Comparison of ENCODE assay signal across 1 cellular context in the genomic region with DNA sequence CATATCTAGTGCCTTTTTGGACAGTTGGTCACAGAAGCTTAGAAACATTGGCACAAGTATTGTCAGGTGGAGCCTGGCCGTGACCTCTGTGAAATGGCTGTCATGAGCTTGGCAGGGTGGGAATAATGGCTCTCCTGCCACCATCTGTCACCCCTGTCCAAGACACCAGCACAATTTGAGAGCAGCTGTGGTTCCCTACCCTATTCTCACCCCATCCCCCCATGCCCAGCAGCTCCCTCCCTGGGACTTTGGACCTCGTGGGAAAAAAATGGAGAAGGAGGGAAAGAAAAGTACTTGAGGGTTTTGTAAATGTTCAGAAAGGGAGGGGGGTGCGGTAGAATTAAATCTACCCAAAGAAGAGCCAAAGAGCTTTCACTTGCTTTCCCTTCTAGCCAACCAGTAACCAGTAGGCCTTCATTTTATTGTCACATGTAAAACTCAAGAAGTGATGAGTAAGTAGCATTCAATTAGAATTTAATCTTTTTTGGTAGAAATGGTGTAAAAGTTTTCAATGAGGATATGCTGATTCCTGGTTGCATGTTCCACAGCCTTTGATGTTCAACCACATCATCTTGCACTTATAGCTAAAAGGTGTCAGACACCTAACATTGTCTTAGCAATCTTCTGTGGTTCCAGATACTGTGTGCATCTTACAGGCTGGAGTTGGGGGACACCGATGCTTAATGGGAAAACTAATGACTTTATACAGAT.
TF ChIP-seq lines count a peak whose summit lies in the region.

No MANE protein-coding gene starts in this region.

TF ChIP-seq in WTC11, 78 proteins besides CTCF, POLR2A, EP300 and RAD21 (continued from another document):
- TF ChIP-seq, protein P1, sequence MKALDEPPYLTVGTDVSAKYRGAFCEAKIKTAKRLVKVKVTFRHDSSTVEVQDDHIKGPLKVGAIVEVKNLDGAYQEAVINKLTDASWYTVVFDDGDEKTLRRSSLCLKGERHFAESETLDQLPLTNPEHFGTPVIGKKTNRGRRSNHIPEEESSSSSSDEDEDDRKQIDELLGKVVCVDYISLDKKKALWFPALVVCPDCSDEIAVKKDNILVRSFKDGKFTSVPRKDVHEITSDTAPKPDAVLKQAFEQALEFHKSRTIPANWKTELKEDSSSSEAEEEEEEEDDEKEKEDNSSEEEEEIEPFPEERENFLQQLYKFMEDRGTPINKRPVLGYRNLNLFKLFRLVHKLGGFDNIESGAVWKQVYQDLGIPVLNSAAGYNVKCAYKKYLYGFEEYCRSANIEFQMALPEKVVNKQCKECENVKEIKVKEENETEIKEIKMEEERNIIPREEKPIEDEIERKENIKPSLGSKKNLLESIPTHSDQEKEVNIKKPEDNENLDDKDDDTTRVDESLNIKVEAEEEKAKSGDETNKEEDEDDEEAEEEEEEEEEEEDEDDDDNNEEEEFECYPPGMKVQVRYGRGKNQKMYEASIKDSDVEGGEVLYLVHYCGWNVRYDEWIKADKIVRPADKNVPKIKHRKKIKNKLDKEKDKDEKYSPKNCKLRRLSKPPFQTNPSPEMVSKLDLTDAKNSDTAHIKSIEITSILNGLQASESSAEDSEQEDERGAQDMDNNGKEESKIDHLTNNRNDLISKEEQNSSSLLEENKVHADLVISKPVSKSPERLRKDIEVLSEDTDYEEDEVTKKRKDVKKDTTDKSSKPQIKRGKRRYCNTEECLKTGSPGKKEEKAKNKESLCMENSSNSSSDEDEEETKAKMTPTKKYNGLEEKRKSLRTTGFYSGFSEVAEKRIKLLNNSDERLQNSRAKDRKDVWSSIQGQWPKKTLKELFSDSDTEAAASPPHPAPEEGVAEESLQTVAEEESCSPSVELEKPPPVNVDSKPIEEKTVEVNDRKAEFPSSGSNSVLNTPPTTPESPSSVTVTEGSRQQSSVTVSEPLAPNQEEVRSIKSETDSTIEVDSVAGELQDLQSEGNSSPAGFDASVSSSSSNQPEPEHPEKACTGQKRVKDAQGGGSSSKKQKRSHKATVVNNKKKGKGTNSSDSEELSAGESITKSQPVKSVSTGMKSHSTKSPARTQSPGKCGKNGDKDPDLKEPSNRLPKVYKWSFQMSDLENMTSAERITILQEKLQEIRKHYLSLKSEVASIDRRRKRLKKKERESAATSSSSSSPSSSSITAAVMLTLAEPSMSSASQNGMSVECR (CRISPR knock-in tag; IDR thresholded peaks at IDR 0.05; ENCODE audit: borderline replicate concordance), result no peak
- TF ChIP-seq SOX15 (CRISPR knock-in tag; IDR thresholded peaks at IDR 0.05) (no peak), FOXP1 (CRISPR knock-in tag; IDR thresholded peaks at IDR 0.05; ENCODE audit: borderline replicate concordance) (no peak), OVOL2 (CRISPR knock-in tag; IDR thresholded peaks at IDR 0.05; ENCODE audit: borderline replicate concordance) (no peak), NFE2L1 (CRISPR knock-in tag; IDR thresholded peaks at IDR 0.05) (no peak)
- TF ChIP-seq, protein P2, sequence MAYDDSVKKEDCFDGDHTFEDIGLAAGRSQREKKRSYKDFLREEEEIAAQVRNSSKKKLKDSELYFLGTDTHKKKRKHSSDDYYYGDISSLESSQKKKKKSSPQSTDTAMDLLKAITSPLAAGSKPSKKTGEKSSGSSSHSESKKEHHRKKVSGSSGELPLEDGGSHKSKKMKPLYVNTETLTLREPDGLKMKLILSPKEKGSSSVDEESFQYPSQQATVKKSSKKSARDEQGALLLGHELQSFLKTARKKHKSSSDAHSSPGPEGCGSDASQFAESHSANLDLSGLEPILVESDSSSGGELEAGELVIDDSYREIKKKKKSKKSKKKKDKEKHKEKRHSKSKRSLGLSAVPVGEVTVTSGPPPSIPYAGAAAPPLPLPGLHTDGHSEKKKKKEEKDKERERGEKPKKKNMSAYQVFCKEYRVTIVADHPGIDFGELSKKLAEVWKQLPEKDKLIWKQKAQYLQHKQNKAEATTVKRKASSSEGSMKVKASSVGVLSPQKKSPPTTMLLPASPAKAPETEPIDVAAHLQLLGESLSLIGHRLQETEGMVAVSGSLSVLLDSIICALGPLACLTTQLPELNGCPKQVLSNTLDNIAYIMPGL (CRISPR knock-in tag; IDR thresholded peaks at IDR 0.05), result no peak
TF ChIP-seq in WTC11: peak in this region for 0.
